ENCODE assay signal across 3 cellular contexts in genomic region chr2:233831011-233831721, GRCh38.
TF ChIP-seq lines count a peak whose summit lies in the region.

No MANE protein-coding gene starts in this region.

TF ChIP-seq in SK-N-SH, 30 proteins besides CTCF, POLR2A, EP300 and RAD21:
- TF ChIP-seq MXI1 (IDR thresholded peaks at IDR 0.05; ENCODE audit: low read depth, low read length) = no peak
- TF ChIP-seq PBX3 (IDR thresholded peaks at IDR 0.05) = no peak
- no peak for TF ChIP-seq FOXM1 (IDR thresholded peaks at IDR 0.05; ENCODE audit: low read depth)
TF ChIP-seq in SK-N-SH: peak in this region for 0.

TF ChIP-seq in SK-N-SH treated with all-trans-retinoic acid at 6 μM for 48 hours, 23 proteins besides CTCF, POLR2A, EP300 and RAD21:
- TF ChIP-seq POU6F1 (CRISPR knock-in tag; IDR thresholded peaks at IDR 0.05; ENCODE audit: borderline replicate concordance, low read depth) (no peak), ZC3H10 (CRISPR knock-in tag; IDR thresholded peaks at IDR 0.05) (no peak), OSR1 (CRISPR knock-in tag; IDR thresholded peaks at IDR 0.05) (no peak), ISL1 (CRISPR knock-in tag; IDR thresholded peaks at IDR 0.05) (no peak), TSHZ2 (CRISPR knock-in tag; IDR thresholded peaks at IDR 0.05) (no peak), ZFP30 (CRISPR knock-in tag; IDR thresholded peaks at IDR 0.05) (no peak), ESRRG (CRISPR knock-in tag; IDR thresholded peaks at IDR 0.05) (no peak), ZFP3 (CRISPR knock-in tag; IDR thresholded peaks at IDR 0.05) (no peak), CSDC2 (CRISPR knock-in tag; IDR thresholded peaks at IDR 0.05) (no peak)

TF ChIP-seq in IMR-90, 13 proteins besides CTCF, POLR2A, EP300 and RAD21:
- TF ChIP-seq RCOR1 (IDR thresholded peaks at IDR 0.05; ENCODE audit: insufficient replicate concordance, low read length) (no peak), ELK1 (IDR thresholded peaks at IDR 0.05; ENCODE audit: borderline replicate concordance, low read depth, low read length) (no peak), FOS (IDR thresholded peaks at IDR 0.05; ENCODE audit: low read depth, low read length) (no peak), MAFK (IDR thresholded peaks at IDR 0.05; ENCODE audit: low read depth, low read length) (no peak), MXI1 (IDR thresholded peaks at IDR 0.05; ENCODE audit: borderline replicate concordance, low read depth, low read length) (no peak), SMC3 (IDR thresholded peaks at IDR 0.05; ENCODE audit: low read depth, low read length) (no peak), RFX5 (IDR thresholded peaks at IDR 0.05; ENCODE audit: low read depth, low read length) (no peak), CHD1 (IDR thresholded peaks at IDR 0.05; ENCODE audit: low read depth, low read length) (no peak), BHLHE40 (IDR thresholded peaks at IDR 0.05; ENCODE audit: low read depth, low read length) (no peak), NFE2L2 (IDR thresholded peaks at IDR 0.05; ENCODE audit: low read depth, low read length) (no peak), CEBPB (IDR thresholded peaks at IDR 0.05; ENCODE audit: low read depth, low read length) (no peak), USF2 (IDR thresholded peaks at IDR 0.05; ENCODE audit: low read depth, low read length) (no peak), MAZ (IDR thresholded peaks at IDR 0.05; ENCODE audit: borderline replicate concordance, low read depth, low read length) (no peak)
